20 cellular contexts compared by ENCODE assay signal in genomic region chr16:24908716-24909115, GRCh38.
DNase-seq lines count a peak whose midpoint lies in the region; ATAC-seq and TF ChIP-seq lines count a peak whose summit lies in the region.
"Had no signal": no experiment of that assay in that cellular context is flagged by ENCODE, and none has a peak within 500 bp of the region (broad histone marks: within the 10 kb centered on the region; RNA-seq: fewer than 3 reads in every experiment).

No MANE protein-coding gene starts in this region.

- H2BK5ac ChIP-seq in trophoblast cell (ENCODE audit: low read depth, low read length, poor library complexity): no peak overlapping the region

- no peak overlapping the region for H3K18ac ChIP-seq in trophoblast cell (ENCODE audit: low read length)

- H3K27ac Mint-ChIP-seq in T-helper 17 cell: peak overlapping the region; percentile 4
- H3K27ac Mint-ChIP-seq: CD14-positive monocyte; CD8-positive, alpha-beta memory T cell had no signal

- WGBS in spleen, 5 donors: 90 to 95% (median 92%) methylated on average over 8 to 10 of the region's 10 CpGs
- no CpG with 5 or more reads among the region's 10 CpGs for WGBS in trophoblast cell (ENCODE audit: extremely low coverage, insufficient coverage, insufficient read length)

- no peak overlapping the region for H4K12ac ChIP-seq in trophoblast cell (ENCODE audit: low read depth, low read length)

- H3K4me2 ChIP-seq in trophoblast cell (ENCODE audit: low read length): no peak overlapping the region
- H3K4me2 ChIP-seq: BLaER1 had no signal

- H3K9ac ChIP-seq in trophoblast cell (ENCODE audit: low read length): no peak overlapping the region
- H3K9ac ChIP-seq: BLaER1 had no signal

- no peaks in the 10 kb centered on the region for H3K27me3 ChIP-seq in spleen (replicated peaks in 1 of 7)
- H3K27me3 ChIP-seq in trophoblast cell (ENCODE audit: insufficient read depth, low read length): no peaks in the 10 kb centered on the region
- H3K27me3 ChIP-seq: BE2C, BLaER1 had no signal

- peaks cover 0 to 7% (median 0%) of the 10 kb centered on the region in 6 donors for H3K4me1 ChIP-seq in spleen
- H3K4me1 ChIP-seq in trophoblast cell (ENCODE audit: control insufficient read depth in 1 of 2, insufficient read depth in 2 of 2, low read length in 2 of 2): no peaks in the 10 kb centered on the region
- H3K4me1 ChIP-seq: BE2C, BLaER1 had no signal

- no peaks in the 10 kb centered on the region for H3K79me1 ChIP-seq in trophoblast cell (ENCODE audit: low read length)

- H4K8ac ChIP-seq in trophoblast cell (ENCODE audit: low read depth, low read length): no peak overlapping the region

- no peak overlapping the region for H2BK120ac ChIP-seq in trophoblast cell (ENCODE audit: insufficient read depth, low read length, poor library complexity)

- in situ Hi-C loops in GM13976 (cut with MboI; ENCODE audit: low sequenced_read_pairs, unreplicated experiment): no loop called here

- H2BK12ac ChIP-seq in trophoblast cell (ENCODE audit: low read length): no peak overlapping the region

- H3K36me3 ChIP-seq in spleen: no peaks in the 10 kb centered on the region
- H3K36me3 ChIP-seq in trophoblast cell (ENCODE audit: control insufficient read depth in 1 of 2, insufficient read depth in 2 of 2, low read length in 2 of 2): no peaks in the 10 kb centered on the region
- H3K36me3 ChIP-seq: BE2C, BLaER1 had no signal

- no peaks in the 10 kb centered on the region for H3K27me3 Mint-ChIP-seq in T-helper 17 cell
- H3K27me3 Mint-ChIP-seq: CD4-positive, alpha-beta memory T cell; CD4-positive, CD25-positive, alpha-beta regulatory T cell; CD8-positive, alpha-beta memory T cell had no signal

- DNase-seq in GM13976 (ENCODE audit: low spot score): peak; percentile 4
- DNase-seq in T-helper 17 cell: no peak
- DNase-seq in posterior vena cava (ENCODE audit: low spot score): peak; percentile 69
- DNase-seq in spleen: peak; percentile 41
- DNase-seq in trophoblast cell: no peak
- no peak for DNase-seq in NCI-H2227 (lab: John Stamatoyannopoulos, UW; ENCODE audit: unreplicated experiment)
- DNase-seq: 8988T; ACHN; BE2C; C1 segment of cervical spinal cord; CD4-positive, alpha-beta memory T cell; CD4-positive, CD25-positive, alpha-beta regulatory T cell; CD8-positive, alpha-beta memory T cell; COR-L47; DMS 273 treated with DMSO at 0.1 percent for 48 hours; DMS79 treated with DMSO at 0.1 percent for 48 hours; GF-D8 had no signal

- intact Hi-C loops in posterior vena cava (cut with DNase I) (no loop called here), spleen (cut with DNase I; ENCODE audit: low total_unique reads) (no loop called here)

- H3K36me3 Mint-ChIP-seq in T-helper 17 cell (ENCODE audit: low read depth): no peaks in the 10 kb centered on the region
- H3K36me3 Mint-ChIP-seq: CD14-positive monocyte; CD4-positive, alpha-beta memory T cell; CD4-positive, CD25-positive, alpha-beta regulatory T cell; CD8-positive, alpha-beta memory T cell had no signal

- no peak overlapping the region for H3K23ac ChIP-seq in trophoblast cell (ENCODE audit: low read length)

- no peak for ATAC-seq in T-helper 17 cell
- ATAC-seq in GM21381 (IDR thresholded peaks at IDR 0.05; ENCODE audit: unreplicated experiment): no peak

- H3K9me3 ChIP-seq in T-helper 17 cell (ENCODE audit: control insufficient read depth, low read length, poor library complexity, severe bottlenecking) (no peaks in the 10 kb centered on the region), spleen (no peaks in the 10 kb centered on the region), trophoblast cell (ENCODE audit: insufficient read depth, low read depth, low read length) (peaks cover 3% of the 10 kb centered on the region)
- H3K9me3 ChIP-seq: BE2C, BLaER1 had no signal

- H3K4me3 ChIP-seq in spleen (no peak overlapping the region), trophoblast cell (ENCODE audit: low read depth, low read length) (no peak overlapping the region)
- H3K4me3 ChIP-seq: BLaER1 had no signal

- no peak overlapping the region for H2AK5ac ChIP-seq in trophoblast cell (ENCODE audit: low read length)

- TF ChIP-seq POLR2A in spleen (IDR thresholded peaks at IDR 0.05): no peak

- no peak overlapping the region for H4K91ac ChIP-seq in trophoblast cell (ENCODE audit: low read depth, low read length)

- H3K27ac ChIP-seq in spleen (no peak overlapping the region), trophoblast cell (ENCODE audit: low read depth, low read length) (no peak overlapping the region)
- H3K27ac ChIP-seq: BLaER1 had no signal

- H3K4me3 Mint-ChIP-seq in T-helper 17 cell: no peak overlapping the region
- H3K4me3 Mint-ChIP-seq: CD14-positive monocyte; CD4-positive, alpha-beta memory T cell; CD4-positive, CD25-positive, alpha-beta regulatory T cell; CD8-positive, alpha-beta memory T cell had no signal

- TF ChIP-seq CTCF in GM13976 (IDR thresholded peaks at IDR 0.05; ENCODE audit: borderline replicate concordance, control extremely low read depth, extremely low read depth, insufficient read depth, missing control alignments) (no peak), spleen (IDR thresholded peaks at IDR 0.05 in 8 of 11, conservative IDR thresholded peaks at IDR 0.05 in 3 of 11) (no peak)

- H2AFZ ChIP-seq in trophoblast cell (ENCODE audit: insufficient read depth, low read length, poor library complexity): no peak overlapping the region

- peaks cover 3% of the 10 kb centered on the region for H3K4me1 Mint-ChIP-seq in T-helper 17 cell
- H3K4me1 Mint-ChIP-seq: CD14-positive monocyte; CD8-positive, alpha-beta memory T cell had no signal

- H3K4ac ChIP-seq in trophoblast cell (ENCODE audit: low read depth, low read length): no peak overlapping the region

- no peak overlapping the region for H3K14ac ChIP-seq in trophoblast cell (ENCODE audit: low read length)

- H3K79me2 ChIP-seq in trophoblast cell (ENCODE audit: control insufficient read depth, insufficient read depth, low read length, poor library complexity): no peaks in the 10 kb centered on the region

Comparison
In these comparisons a context has a peak if more than half of its experiments do, and no peak if none do; other contexts are left out.
1. DNase-seq: peak in GM13976 (single experiment), posterior vena cava (single experiment) and spleen (single experiment); none in T-helper 17 cell (0 of 3), trophoblast cell (0 of 2) and NCI-H2227 (single experiment).